Comparison of ENCODE assay signal across 9 cellular contexts in genomic region chr9:136089697-136090045, GRCh38. TPM values are rescaled to one million over a fixed set of nuclear protein-coding genes. Genes with fewer than 3 reads are reported as not detected.
A peak's percentile ranks its signal among the peaks of the same experiment; 100 is the strongest.
DNase-seq lines count a peak whose midpoint lies in the region; ATAC-seq and TF ChIP-seq lines count a peak whose summit lies in the region.
"Had no signal": no experiment of that assay in that cellular context is flagged by ENCODE, and none has a peak within 500 bp of the region (broad histone marks: within the 10 kb centered on the region; RNA-seq: fewer than 3 reads in every experiment).

No MANE protein-coding gene starts in this region.

- peaks cover 7% of the 10 kb centered on the region for H3K27me3 Mint-ChIP-seq in neural progenitor cell (ENCODE audit: insufficient read depth, low read depth)

- ATAC-seq in GM18867 (IDR thresholded peaks at IDR 0.05; ENCODE audit: unreplicated experiment) (no peak), GM21515 (IDR thresholded peaks at IDR 0.05; ENCODE audit: unreplicated experiment) (no peak)
- ATAC-seq: WTC11 had no signal

- peaks cover 15% of the 10 kb centered on the region for H3K27me3 ChIP-seq in neural progenitor cell

- no peak overlapping the region for H3K4me2 ChIP-seq in neural progenitor cell

- no peak overlapping the region; the same call in 1 of the 2 replicates for H3K27ac ChIP-seq in VCaP
- no peak overlapping the region for H3K27ac ChIP-seq in neural progenitor cell

- no peak overlapping the region for H3K27ac Mint-ChIP-seq in neural progenitor cell
- H3K27ac Mint-ChIP-seq: WTC11 had no signal

- H3K4me3 ChIP-seq in AG10803 (ENCODE audit: low read length) (no peak overlapping the region), neural progenitor cell (no peak overlapping the region)

- H3K9me3 Mint-ChIP-seq in neural progenitor cell, result no peaks in the 10 kb centered on the region
- H3K9me3 Mint-ChIP-seq: WTC11 had no signal

- DNase-seq in AG10803 (ENCODE audit: low read depth), result peak; percentile 45
- DNase-seq in GM19240 (ENCODE audit: insufficient read length, low spot score), result peak; percentile 37
- DNase-seq in left kidney (ENCODE audit: low read depth, low spot score), result peak; percentile 57
- DNase-seq in stimulated activated CD4-positive, alpha-beta T cell treated with anti-CD3 and anti-CD28 coated beads, Interleukin-4, amount 100 ng/mL, for 24 hours, result no peak
- DNase-seq in neural progenitor cell (ENCODE audit: low spot score), result no peak

- H3K4me1 Mint-ChIP-seq in neural progenitor cell, result peaks cover 22% of the 10 kb centered on the region

- H3F3A ChIP-seq in neural progenitor cell (ENCODE audit: low read depth), result peaks cover 18% of the 10 kb centered on the region

- no peaks in the 10 kb centered on the region for H3K9me3 ChIP-seq in neural progenitor cell (ENCODE audit: low read depth)

- no peak overlapping the region for H3K9ac ChIP-seq in neural progenitor cell

- H3K36me3 ChIP-seq in neural progenitor cell, result no peaks in the 10 kb centered on the region

- TF ChIP-seq CTCF in AG10803 (conservative IDR thresholded peaks at IDR 0.05; ENCODE audit: low read length) (peak; percentile 54), VCaP (conservative IDR thresholded peaks at IDR 0.05) (peak; percentile 66), neural progenitor cell (IDR thresholded peaks at IDR 0.05) (no peak)

- H3K4me3 Mint-ChIP-seq in neural progenitor cell, result no peak overlapping the region
- H3K4me3 Mint-ChIP-seq: WTC11 had no signal

- H2AFZ ChIP-seq in neural progenitor cell (replicated peaks), result no peak overlapping the region

- H3K79me2 ChIP-seq in neural progenitor cell (ENCODE audit: low read depth), result peaks cover 6% of the 10 kb centered on the region

- peaks cover 38% of the 10 kb centered on the region for H3K4me1 ChIP-seq in neural progenitor cell

- H3K36me3 Mint-ChIP-seq in neural progenitor cell, result no peaks in the 10 kb centered on the region
- H3K36me3 Mint-ChIP-seq: WTC11 had no signal

- peaks cover 43% of the 10 kb centered on the region for H4K20me1 ChIP-seq in neural progenitor cell (ENCODE audit: low read depth)

RNA-seq across cellular contexts. Expression of gene NACC2, which starts 5.4 kb away (rescaled TPM):
- 4.5 and 9.1 TPM in 2 replicates for total RNA-seq in neural progenitor cell (ENCODE audit: low replicate concordance)

RNA-seq across cellular contexts. Expression of gene TMEM250, which starts 29.0 kb away (rescaled TPM):
- 16.3 and 46.2 TPM in 2 replicates for total RNA-seq in neural progenitor cell (ENCODE audit: low replicate concordance)

Comparison
In these comparisons a context has a peak if more than half of its experiments do, and no peak if none do; other contexts are left out.
1. DNase-seq: peak in AG10803 (single experiment), GM19240 (single experiment) and left kidney (single experiment); none in stimulated activated CD4-positive, alpha-beta T cell treated with anti-CD3 and anti-CD28 coated beads, Interleukin-4, amount 100 ng/mL, for 24 hours (single experiment) and neural progenitor cell (single experiment).